ENCODE assay signal across 11 cellular contexts in the genomic region with DNA sequence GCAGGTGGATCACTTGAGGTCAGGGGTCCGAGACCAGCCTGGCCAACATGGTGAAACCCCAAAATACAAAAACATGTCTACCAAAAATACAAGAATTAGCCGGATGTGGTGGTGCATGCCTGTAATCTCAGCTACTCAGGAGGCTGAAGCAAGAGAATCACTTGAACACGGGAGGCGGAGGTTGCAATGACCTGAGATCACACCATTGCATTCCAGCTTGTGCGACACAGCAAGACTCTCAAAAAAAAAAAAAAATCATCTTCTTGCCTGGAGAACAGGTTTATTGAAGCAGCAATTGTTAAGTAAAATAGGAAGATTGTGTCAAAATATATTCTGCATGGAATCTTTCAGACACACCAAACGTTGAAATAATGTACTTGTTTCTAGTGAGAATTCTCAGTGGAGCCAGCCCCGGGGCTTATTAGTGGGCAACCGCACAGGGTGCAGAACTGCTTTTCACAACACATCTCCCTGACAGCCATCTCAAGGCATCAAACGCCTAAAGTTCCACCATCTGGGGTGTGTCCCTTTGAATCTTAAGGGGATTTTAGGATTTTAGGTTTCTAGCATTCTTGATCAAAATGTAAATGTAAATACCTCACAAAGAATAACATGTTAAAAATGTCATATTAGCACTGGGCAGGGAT. TPM values are rescaled to one million over a fixed set of nuclear protein-coding genes. Genes with fewer than 3 reads are reported as not detected.
DNase-seq lines count a peak whose midpoint lies in the region; TF ChIP-seq lines count a peak whose summit lies in the region.
"Had no signal": no experiment of that assay in that cellular context is flagged by ENCODE, and none has a peak within 500 bp of the region (broad histone marks: within the 10 kb centered on the region; RNA-seq: fewer than 3 reads in every experiment).

No MANE protein-coding gene starts in this region.

- peak overlapping the region; percentile 70 to 76 for H3K27ac ChIP-seq in esophagus (ENCODE audit: low read depth in 2 of 2, low read length in 1 of 2)

- H3K27ac Mint-ChIP-seq in nephron progenitor cell (peak overlapping the region; percentile 71), glutamatergic neuron (ENCODE audit: unreplicated experiment) (no peak overlapping the region)
- H3K27ac Mint-ChIP-seq: CD4-positive, alpha-beta memory T cell had no signal

- DNase-seq in EL (peak; percentile 78), RPMI7951 (ENCODE audit: low read depth) (peak; percentile 82), nephron progenitor cell (no peak), COR-L47 (lab: John Stamatoyannopoulos, UW) (no peak), dermis blood vessel endothelial cell (no peak), GM10266 (ENCODE audit: extremely low spot score) (no peak), glutamatergic neuron (no peak)
- DNase-seq: activated gamma-delta T cell treated with Interleukin-2 at 50 U/mL for 16 hours; CD4-positive, alpha-beta memory T cell; SHP77 had no signal

- H3K27me3 Mint-ChIP-seq in nephron progenitor cell (ENCODE audit: low read depth, poor library complexity): no peaks in the 10 kb centered on the region
- peaks cover 4% of the 10 kb centered on the region for H3K27me3 Mint-ChIP-seq in glutamatergic neuron (ENCODE audit: unreplicated experiment)

- no peaks in the 10 kb centered on the region for H3K9me3 Mint-ChIP-seq in nephron progenitor cell
- peaks cover 2% of the 10 kb centered on the region for H3K9me3 Mint-ChIP-seq in glutamatergic neuron (ENCODE audit: unreplicated experiment)
- H3K9me3 Mint-ChIP-seq: CD4-positive, alpha-beta memory T cell had no signal

- H3K27me3 ChIP-seq in esophagus (ENCODE audit: control insufficient read depth in 1 of 2, insufficient read depth in 2 of 2, low read length in 2 of 2): no peaks in the 10 kb centered on the region

- H3K4me1 Mint-ChIP-seq in nephron progenitor cell (peaks cover 16% of the 10 kb centered on the region), glutamatergic neuron (ENCODE audit: low read depth, unreplicated experiment) (no peaks in the 10 kb centered on the region)
- H3K4me1 Mint-ChIP-seq: CD4-positive, alpha-beta memory T cell had no signal

- no peak overlapping the region for H3K4me3 Mint-ChIP-seq in nephron progenitor cell
- H3K4me3 Mint-ChIP-seq in glutamatergic neuron (ENCODE audit: unreplicated experiment): no peak overlapping the region
- H3K4me3 Mint-ChIP-seq: CD4-positive, alpha-beta memory T cell had no signal

- TF ChIP-seq CTCF in nephron progenitor cell (IDR thresholded peaks at IDR 0.05) (no peak), GM10266 (IDR thresholded peaks at IDR 0.05; ENCODE audit: control insufficient read depth, insufficient read depth, low read depth, missing control alignments) (no peak), glutamatergic neuron (IDR thresholded peaks at IDR 0.05; ENCODE audit: partially characterized antibody, unreplicated experiment) (no peak)

- H3K36me3 Mint-ChIP-seq in nephron progenitor cell (ENCODE audit: low read depth) (no peaks in the 10 kb centered on the region), glutamatergic neuron (ENCODE audit: unreplicated experiment) (no peaks in the 10 kb centered on the region)
- H3K36me3 Mint-ChIP-seq: CD4-positive, alpha-beta memory T cell had no signal

- peaks cover 0 to 3% of the 10 kb centered on the region in 2 donors for H3K4me1 ChIP-seq in esophagus (ENCODE audit: control insufficient read depth in 2 of 2, insufficient read depth in 2 of 2, low read length in 1 of 2)

- 64 to 74% methylated on average over 9 of the region's 9 CpGs for WGBS in esophagus, 2 donors

- no peaks in the 10 kb centered on the region for H3K36me3 ChIP-seq in esophagus (ENCODE audit: control insufficient read depth in 2 of 2, insufficient read depth in 2 of 2, low read length in 1 of 2)

- H3K9me3 ChIP-seq in esophagus (ENCODE audit: control insufficient read depth in 2 of 2, insufficient read depth in 1 of 2, low read depth in 1 of 2, low read length in 1 of 2): no peaks in the 10 kb centered on the region

- H3K4me3 ChIP-seq in esophagus (ENCODE audit: low read depth in 1 of 2, low read length in 2 of 2): no peak overlapping the region

RNA-seq across cellular contexts. Expression of gene PPP4R1, which starts 28.6 kb away (rescaled TPM):
- total RNA-seq in RPMI7951 (2014; rRNA removed; shearing (Covaris generic)): 54.5 and 61.0 TPM in 2 replicates
- 10 to 100 TPM; 76.9 to 84.9 TPM for polyA plus RNA-seq in esophagus
- total RNA-seq in dermis blood vessel endothelial cell (180 and 193 TPM in 2 replicates), glutamatergic neuron (ENCODE audit: unreplicated experiment) (136 TPM)

Comparison
In these comparisons a context has a peak if more than half of its experiments do, and no peak if none do; other contexts are left out.
1. DNase-seq: peak in EL (single experiment) and RPMI7951 (single experiment); none in nephron progenitor cell (single experiment), COR-L47 (single experiment), dermis blood vessel endothelial cell (single experiment), GM10266 (single experiment) and glutamatergic neuron (single experiment).